13 cellular contexts compared by ENCODE assay signal in genomic region chr18:23838801-23839366, GRCh38.
DNase-seq lines count a peak whose midpoint lies in the region; ATAC-seq and TF ChIP-seq lines count a peak whose summit lies in the region.
"Had no signal": no experiment of that assay in that cellular context is flagged by ENCODE, and none has a peak within 500 bp of the region (broad histone marks: within the 10 kb centered on the region; RNA-seq: fewer than 3 reads in every experiment).

No MANE protein-coding gene starts in this region.

- DNase-seq in ELR (ENCODE audit: low read depth) (peak; percentile 87), PC-9 (peak in 1 of 2 experiments; percentile 56), choroid plexus epithelial cell (ENCODE audit: low read depth) (peak; percentile 49), osteocyte (ENCODE audit: extremely low spot score, unreplicated experiment) (no peak), adrenal gland (no peak), NCI-H510A (lab: John Stamatoyannopoulos, UW) (no peak), sigmoid colon (no peak)
- DNase-seq: activated CD4-positive, CD25-positive, alpha-beta regulatory T cell treated with anti-CD3 and anti-CD28 coated beads, Interleukin-2, amount 50 U/mL, for 72 hours; activated gamma-delta T cell treated with Interleukin-2 at 50 U/mL for 16 hours; NCI-H524 treated with DMSO at 0.1 percent for 48 hours; stimulated activated CD8-positive, alpha-beta memory T cell treated with anti-CD3 and anti-CD28 coated beads, Interleukin-4, amount 100 ng/mL, for 48 hours had no signal

- H3K4me3 Mint-ChIP-seq in osteocyte (ENCODE audit: unreplicated experiment), result no peak overlapping the region
- H3K4me3 Mint-ChIP-seq: nephron had no signal

- peaks cover 10% of the 10 kb centered on the region for H3K4me1 Mint-ChIP-seq in osteocyte (ENCODE audit: unreplicated experiment)
- H3K4me1 Mint-ChIP-seq: nephron had no signal

- H3K27me3 Mint-ChIP-seq in osteocyte (ENCODE audit: unreplicated experiment), result no peaks in the 10 kb centered on the region

- no peaks in the 10 kb centered on the region for H3F3A ChIP-seq in PC-9 (ENCODE audit: insufficient read depth, low read depth)

- H3K79me2 ChIP-seq in PC-9 (ENCODE audit: low read depth), result no peaks in the 10 kb centered on the region

- H3K4me3 ChIP-seq in PC-9 (no peak overlapping the region), choroid plexus epithelial cell (ENCODE audit: low read depth, low read length) (no peak overlapping the region), adrenal gland (no peak overlapping the region), sigmoid colon (no peak overlapping the region)

- H4K20me1 ChIP-seq in PC-9 (ENCODE audit: insufficient read depth), result no peaks in the 10 kb centered on the region

- no peaks in the 10 kb centered on the region for H3K36me3 Mint-ChIP-seq in osteocyte (ENCODE audit: unreplicated experiment)

- 72 to 79% (median 76%) methylated on average over 7 of the region's 7 CpGs for WGBS in adrenal gland, 4 donors
- 64 to 75% methylated on average over 7 of the region's 7 CpGs for WGBS in sigmoid colon, 2 donors

- ATAC-seq in GM21447 (IDR thresholded peaks at IDR 0.05; ENCODE audit: unreplicated experiment), result no peak

- intact Hi-C loops in PC-9 (cut with micrococcal nuclease; ENCODE audit: unreplicated experiment) (no loop called here), adrenal gland (cut with DNase I) (no loop called here), sigmoid colon (cut with DNase I) (no loop called here)

- H3K4me2 ChIP-seq in PC-9, result no peak overlapping the region

- no peak for TF ChIP-seq POLR2A in adrenal gland (IDR thresholded peaks at IDR 0.05)
- TF ChIP-seq POLR2A in sigmoid colon (IDR thresholded peaks at IDR 0.05), result no peak

- H3K36me3 ChIP-seq in PC-9 (ENCODE audit: low read depth) (no peaks in the 10 kb centered on the region), adrenal gland (replicated peaks in 1 of 2) (no peaks in the 10 kb centered on the region), sigmoid colon (no peaks in the 10 kb centered on the region)

- H3K9me3 Mint-ChIP-seq in osteocyte (ENCODE audit: unreplicated experiment), result no peaks in the 10 kb centered on the region
- H3K9me3 Mint-ChIP-seq: nephron had no signal

- H3K27me3 ChIP-seq in PC-9 (ENCODE audit: insufficient read depth, low read depth), result no peaks in the 10 kb centered on the region
- no peaks in the 10 kb centered on the region for H3K27me3 ChIP-seq in adrenal gland
- no peaks in the 10 kb centered on the region for H3K27me3 ChIP-seq in sigmoid colon

- peak overlapping the region; percentile 43 for H3K27ac Mint-ChIP-seq in osteocyte (ENCODE audit: unreplicated experiment)
- H3K27ac Mint-ChIP-seq: nephron had no signal

- H3K4me1 ChIP-seq in PC-9 (replicated peaks; ENCODE audit: insufficient read depth), result no peaks in the 10 kb centered on the region
- no peaks in the 10 kb centered on the region for H3K4me1 ChIP-seq in adrenal gland (replicated peaks in 1 of 2)
- H3K4me1 ChIP-seq in sigmoid colon, result no peaks in the 10 kb centered on the region

- H3K9me2 ChIP-seq in PC-9 (ENCODE audit: insufficient read depth), result no peaks in the 10 kb centered on the region

- no peak overlapping the region for H2AFZ ChIP-seq in PC-9

- H3K9me3 ChIP-seq in PC-9 (ENCODE audit: insufficient read depth, low read depth) (no peaks in the 10 kb centered on the region), adrenal gland (replicated peaks in 1 of 3) (no peaks in the 10 kb centered on the region), sigmoid colon (no peaks in the 10 kb centered on the region)

- TF ChIP-seq CTCF in PC-9 (conservative IDR thresholded peaks at IDR 0.05) (no peak), choroid plexus epithelial cell (conservative IDR thresholded peaks at IDR 0.05; ENCODE audit: low read depth, low read length) (no peak), osteocyte (IDR thresholded peaks at IDR 0.05) (no peak), adrenal gland (IDR thresholded peaks at IDR 0.05) (no peak), sigmoid colon (IDR thresholded peaks at IDR 0.05) (no peak)

- TF ChIP-seq EP300 in sigmoid colon (IDR thresholded peaks at IDR 0.05), result no peak

- CTCF ChIA-PET in PC-9 (lab: Charles Lee), result no interaction called here

- H3K27ac ChIP-seq in PC-9 (peak overlapping the region; percentile 32; the same call in 1 of the 2 replicates), adrenal gland (no peak overlapping the region), sigmoid colon (no peak overlapping the region)

- POLR2A ChIA-PET in PC-9 (lab: Charles Lee; ENCODE audit: unreplicated experiment), result no interaction called here

- BruUV-seq in PC-9 (replicated peaks; lab: Mats Ljungman, UMichigan), result no TSS peak

Comparison
In these comparisons a context has a peak if more than half of its experiments do, and no peak if none do; other contexts are left out.
1. DNase-seq: peak in ELR (single experiment) and choroid plexus epithelial cell (single experiment); none in osteocyte (single experiment), adrenal gland (0 of 7), NCI-H510A (single experiment) and sigmoid colon (single experiment).